Comparison of ENCODE assay signal across 19 cellular contexts in the genomic region with DNA sequence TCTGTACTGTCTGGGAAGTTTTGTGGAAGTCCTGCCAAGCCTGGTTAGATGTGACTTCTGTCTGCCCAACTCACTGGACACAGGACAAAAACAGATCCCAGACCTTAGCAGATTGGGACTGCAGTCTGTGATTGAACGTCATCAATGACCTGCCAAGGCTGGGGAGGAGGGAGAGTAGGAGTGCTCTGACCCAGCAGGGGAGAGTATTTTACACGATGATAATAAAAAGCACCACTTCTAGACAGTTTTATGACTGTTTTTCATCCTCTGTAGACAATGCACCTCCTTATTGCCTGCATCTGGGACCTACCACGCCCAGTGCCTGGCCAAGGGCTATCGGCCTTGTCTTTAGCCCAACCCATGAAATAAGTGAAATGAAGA.
DNase-seq lines count a peak whose midpoint lies in the region; ATAC-seq and TF ChIP-seq lines count a peak whose summit lies in the region.
"Had no signal": no experiment of that assay in that cellular context is flagged by ENCODE, and none has a peak within 500 bp of the region (broad histone marks: within the 10 kb centered on the region; RNA-seq: fewer than 3 reads in every experiment).

No MANE protein-coding gene starts in this region.

- H3K4me3 ChIP-seq in AG10803 (ENCODE audit: low read length): no peak overlapping the region
- no peak overlapping the region for H3K4me3 ChIP-seq in adrenal gland
- no peak overlapping the region for H3K4me3 ChIP-seq in sigmoid colon
- H3K4me3 ChIP-seq: A549, GM12878 had no signal

- peak; percentile 63 for ATAC-seq in left ventricle myocardium superior
- no peak for ATAC-seq in HG03565 (IDR thresholded peaks at IDR 0.05; ENCODE audit: unreplicated experiment)
- ATAC-seq in GM21737 (IDR thresholded peaks at IDR 0.05; ENCODE audit: unreplicated experiment): no peak
- ATAC-seq: A549; GM12878; stimulated activated naive CD8-positive, alpha-beta T cell treated with anti-CD3 and anti-CD28 coated beads, Interleukin-15, Interleukin-2, amounts not matched to agents 100 U/mL and 50 U/mL, for 24 hours had no signal

- H3K27ac ChIP-seq in adrenal gland (peak overlapping the region in 3 of 5 donors; percentile 31 to 62 (median 59)), sigmoid colon (peak overlapping the region; percentile 13 to 57 (median 25))
- H3K27ac ChIP-seq: A549 had no signal

- H3K27me3 ChIP-seq in adrenal gland (no peaks in the 10 kb centered on the region), sigmoid colon (no peaks in the 10 kb centered on the region)

- H3K9me3 ChIP-seq in adrenal gland (replicated peaks in 1 of 3) (no peaks in the 10 kb centered on the region), sigmoid colon (no peaks in the 10 kb centered on the region)
- H3K9me3 ChIP-seq: A549 had no signal

- 35 to 53% (median 53%) methylated on average over 4 of the region's 4 CpGs for WGBS in adrenal gland, 4 donors
- WGBS in sigmoid colon, 2 donors: 12 to 49% methylated on average over 4 of the region's 4 CpGs

- H3K36me3 ChIP-seq in adrenal gland (replicated peaks in 1 of 2): no peaks in the 10 kb centered on the region
- H3K36me3 ChIP-seq in sigmoid colon: no peaks in the 10 kb centered on the region

- TF ChIP-seq EP300 in sigmoid colon (IDR thresholded peaks at IDR 0.05): no peak

- H3K4me1 ChIP-seq in adrenal gland (replicated peaks in 1 of 2): peaks cover 11 to 21% of the 10 kb centered on the region in 2 donors
- H3K4me1 ChIP-seq in sigmoid colon: peaks cover 0 to 16% (median 9%) of the 10 kb centered on the region in 4 donors

- TF ChIP-seq CTCF in AG10803 (conservative IDR thresholded peaks at IDR 0.05; ENCODE audit: low read length) (no peak), adrenal gland (IDR thresholded peaks at IDR 0.05) (no peak), sigmoid colon (IDR thresholded peaks at IDR 0.05) (no peak)

- intact Hi-C loops in adrenal gland (cut with DNase I) (no loop called here), left ventricle myocardium superior (cut with micrococcal nuclease) (no loop called here), sigmoid colon (cut with DNase I) (no loop called here)

- TF ChIP-seq POLR2A in adrenal gland (IDR thresholded peaks at IDR 0.05) (no peak), sigmoid colon (IDR thresholded peaks at IDR 0.05) (no peak)

- DNase-seq in AG10803 (ENCODE audit: low read depth) (peak; percentile 10), adrenal gland (peak in 3 of 7 donors; percentile 13 to 27 (median 26)), left ventricle myocardium superior (no peak), sigmoid colon (no peak), ecto neural progenitor cell (ENCODE audit: low spot score) (no peak), NCI-H2029 treated with DMSO at 0.1 percent for 48 hours (lab: John Stamatoyannopoulos, UW) (no peak)
- DNase-seq: activated CD4-positive, alpha-beta memory T cell treated with anti-CD3 and anti-CD28 coated beads, Interleukin-2, amount 10 ng/mL, durations not matched to agents 7 days and 5 days; KG1; midbrain; NCI-H1436 treated with DMSO at 0.1 percent for 48 hours; NCI-H524; occipital lobe; OCI-M1; stimulated activated naive CD8-positive, alpha-beta T cell treated with anti-CD3 and anti-CD28 coated beads, Interleukin-15, Interleukin-2, amounts not matched to agents 100 U/mL and 50 U/mL, for 24 hours; SW 1271 had no signal
